8 cellular contexts compared by ENCODE assay signal in genomic region chr3:40453933-40454332, GRCh38. TPM values are rescaled to one million over a fixed set of nuclear protein-coding genes. Genes with fewer than 3 reads are reported as not detected.
DNase-seq lines count a peak whose midpoint lies in the region; ATAC-seq and TF ChIP-seq lines count a peak whose summit lies in the region.

No MANE protein-coding gene starts in this region.

- WGBS in body of pancreas, 2 donors = 18 to 24% methylated on average over 6 of the region's 6 CpGs

- H3K9me3 Mint-ChIP-seq in stimulated activated naive CD8-positive, alpha-beta T cell treated with anti-CD3 and anti-CD28 coated beads, Interleukin-15, Interleukin-2, amounts not matched to agents 100 ng/mL and 50 ng/mL, for 24 hours = no peaks in the 10 kb centered on the region

- no peak for TF ChIP-seq POLR2A in body of pancreas (IDR thresholded peaks at IDR 0.05)

- H3K27me3 ChIP-seq in body of pancreas (no peaks in the 10 kb centered on the region), muscle layer of colon (ENCODE audit: control insufficient read depth in 1 of 2, insufficient read depth in 2 of 2, low read length in 2 of 2) (no peaks in the 10 kb centered on the region)

- H3K9me3 ChIP-seq in body of pancreas (no peaks in the 10 kb centered on the region), muscle layer of colon (ENCODE audit: low read length) (no peaks in the 10 kb centered on the region)

- H3K9ac ChIP-seq in muscle layer of colon (ENCODE audit: low read length) = peak overlapping the region; percentile 42

- peaks cover 21% of the 10 kb centered on the region for H3K36me3 Mint-ChIP-seq in stimulated activated naive CD8-positive, alpha-beta T cell treated with anti-CD3 and anti-CD28 coated beads, Interleukin-15, Interleukin-2, amounts not matched to agents 100 ng/mL and 50 ng/mL, for 24 hours (ENCODE audit: low read depth)

- no peak for TF ChIP-seq CTCF in body of pancreas (IDR thresholded peaks at IDR 0.05)

- H3K27me3 Mint-ChIP-seq in stimulated activated naive CD8-positive, alpha-beta T cell treated with anti-CD3 and anti-CD28 coated beads, Interleukin-15, Interleukin-2, amounts not matched to agents 100 ng/mL and 50 ng/mL, for 24 hours = no peaks in the 10 kb centered on the region

- H3K4me1 ChIP-seq in body of pancreas = peaks cover 40% of the 10 kb centered on the region
- peaks cover 19% of the 10 kb centered on the region for H3K4me1 ChIP-seq in muscle layer of colon (ENCODE audit: insufficient read depth, low read length)

- DNase-seq in stimulated activated naive CD8-positive, alpha-beta T cell treated with anti-CD3 and anti-CD28 coated beads, Interleukin-15, Interleukin-2, amounts not matched to agents 100 U/mL and 50 U/mL, for 24 hours = no peak
- DNase-seq in body of pancreas (peak in 1 of 4 donors; percentile 23), GDM1 (lab: John Stamatoyannopoulos, UW) (no peak), superior temporal gyrus (ENCODE audit: extremely low spot score) (no peak), COR-L47 (lab: John Stamatoyannopoulos, UW) (no peak), anterior cingulate cortex (lab: John Stamatoyannopoulos, UW) (no peak)

- no peak overlapping the region for H3K27ac Mint-ChIP-seq in stimulated activated naive CD8-positive, alpha-beta T cell treated with anti-CD3 and anti-CD28 coated beads, Interleukin-15, Interleukin-2, amounts not matched to agents 100 ng/mL and 50 ng/mL, for 24 hours

- peak overlapping the region in 3 of 4 donors; percentile 85 to 97 (median 95) for H3K27ac ChIP-seq in body of pancreas
- peak overlapping the region; percentile 98 for H3K27ac ChIP-seq in muscle layer of colon (ENCODE audit: low read depth, low read length)

- peaks cover under 1 to 5% of the 10 kb centered on the region in 2 donors for H3K36me3 ChIP-seq in body of pancreas (replicated peaks in 1 of 2; ENCODE audit: insufficient read depth in 1 of 2, low read depth in 2 of 2)
- H3K36me3 ChIP-seq in muscle layer of colon (ENCODE audit: insufficient read depth, low read length) = peaks cover 14% of the 10 kb centered on the region

- no peak for ATAC-seq in stimulated activated naive CD8-positive, alpha-beta T cell treated with anti-CD3 and anti-CD28 coated beads, Interleukin-15, Interleukin-2, amounts not matched to agents 100 U/mL and 50 U/mL, for 24 hours
- no peak for ATAC-seq in body of pancreas

- peak overlapping the region; percentile 91 for H3K4me3 Mint-ChIP-seq in stimulated activated naive CD8-positive, alpha-beta T cell treated with anti-CD3 and anti-CD28 coated beads, Interleukin-15, Interleukin-2, amounts not matched to agents 100 ng/mL and 50 ng/mL, for 24 hours

- peaks cover 38% of the 10 kb centered on the region for H3K4me1 Mint-ChIP-seq in stimulated activated naive CD8-positive, alpha-beta T cell treated with anti-CD3 and anti-CD28 coated beads, Interleukin-15, Interleukin-2, amounts not matched to agents 100 ng/mL and 50 ng/mL, for 24 hours (ENCODE audit: low read depth)

- intact Hi-C loops in body of pancreas (cut with DNase I) = no loop called here

- H3K4me3 ChIP-seq in body of pancreas = no peak overlapping the region
- peak overlapping the region; percentile 49 to 77 for H3K4me3 ChIP-seq in muscle layer of colon (ENCODE audit: low read depth in 1 of 2, low read length in 2 of 2)

RNA-seq across cellular contexts. Expression of gene RPL14, which starts 3.2 kb away (rescaled TPM):
- 100 to 1,000 TPM; 176 to 279 TPM for total RNA-seq in body of pancreas

RNA-seq across cellular contexts. Expression of gene ZNF619, which starts 23.0 kb away (rescaled TPM):
- total RNA-seq in body of pancreas = 1 to 10 TPM; 3.0 to 3.9 TPM

RNA-seq across cellular contexts. Expression of gene ZNF620, which starts 51.9 kb away (rescaled TPM):
- 1 to 10 TPM; 2.6 to 6.9 TPM for total RNA-seq in body of pancreas

Comparison
In these comparisons a context has a peak if more than half of its experiments do, and no peak if none do; other contexts are left out.
1. H3K4me3 ChIP-seq: peak in muscle layer of colon (2 of 2); none in body of pancreas (0 of 2).